In genomic region chr5:15249152-15249551, GRCh38 we compare ENCODE assay signal across 13 cellular contexts.
DNase-seq lines count a peak whose midpoint lies in the region; ATAC-seq and FAIRE-seq lines count a peak whose summit lies in the region.
"Had no signal": no experiment of that assay in that cellular context is flagged by ENCODE, and none has a peak within 500 bp of the region (broad histone marks: within the 10 kb centered on the region; RNA-seq: fewer than 3 reads in every experiment).

No MANE protein-coding gene starts in this region.

- DNase-seq in GM19239 (ENCODE audit: insufficient read length, low spot score): no peak
- DNase-seq in OCI-M1 (lab: John Stamatoyannopoulos, UW): peak; percentile 3
- DNase-seq in dermis blood vessel endothelial cell: peak; percentile 29
- DNase-seq in renal cortical epithelial cell (ENCODE audit: low read depth): peak; percentile 82
- no peak for DNase-seq in T-helper 2 cell
- DNase-seq in NCI-H2029 treated with DMSO at 0.1 percent for 48 hours (lab: John Stamatoyannopoulos, UW): no peak
- no peak for DNase-seq in NCI-H2107 (lab: John Stamatoyannopoulos, UW)
- DNase-seq: activated T-cell treated with anti-CD3 and anti-CD28 coated beads, Interleukin-2, amount 50 U/mL, for 1 hour; aorta; left lung; NCI-H2029 had no signal

- no peak for ATAC-seq in HG03108 (IDR thresholded peaks at IDR 0.05; ENCODE audit: unreplicated experiment)
- ATAC-seq: left lung; stimulated activated memory B cell treated with anti-CD40 and anti-IgM and Interleukin-4, amounts not matched to agents 10 μg/mL and 1 μg/mL and 100 μg/mL, for 72 hours had no signal

- peak; percentile 23 for FAIRE-seq in GM19239 (lab: Jason Lieb, UNC)

Comparison
In these comparisons a context has a peak if more than half of its experiments do, and no peak if none do; other contexts are left out.
1. DNase-seq: peak in OCI-M1 (single experiment), dermis blood vessel endothelial cell (single experiment) and renal cortical epithelial cell (single experiment); none in GM19239 (single experiment), T-helper 2 cell (0 of 5), NCI-H2029 treated with DMSO at 0.1 percent for 48 hours (single experiment) and NCI-H2107 (single experiment).